ENCODE assay signal across 8 cellular contexts in the genomic region with DNA sequence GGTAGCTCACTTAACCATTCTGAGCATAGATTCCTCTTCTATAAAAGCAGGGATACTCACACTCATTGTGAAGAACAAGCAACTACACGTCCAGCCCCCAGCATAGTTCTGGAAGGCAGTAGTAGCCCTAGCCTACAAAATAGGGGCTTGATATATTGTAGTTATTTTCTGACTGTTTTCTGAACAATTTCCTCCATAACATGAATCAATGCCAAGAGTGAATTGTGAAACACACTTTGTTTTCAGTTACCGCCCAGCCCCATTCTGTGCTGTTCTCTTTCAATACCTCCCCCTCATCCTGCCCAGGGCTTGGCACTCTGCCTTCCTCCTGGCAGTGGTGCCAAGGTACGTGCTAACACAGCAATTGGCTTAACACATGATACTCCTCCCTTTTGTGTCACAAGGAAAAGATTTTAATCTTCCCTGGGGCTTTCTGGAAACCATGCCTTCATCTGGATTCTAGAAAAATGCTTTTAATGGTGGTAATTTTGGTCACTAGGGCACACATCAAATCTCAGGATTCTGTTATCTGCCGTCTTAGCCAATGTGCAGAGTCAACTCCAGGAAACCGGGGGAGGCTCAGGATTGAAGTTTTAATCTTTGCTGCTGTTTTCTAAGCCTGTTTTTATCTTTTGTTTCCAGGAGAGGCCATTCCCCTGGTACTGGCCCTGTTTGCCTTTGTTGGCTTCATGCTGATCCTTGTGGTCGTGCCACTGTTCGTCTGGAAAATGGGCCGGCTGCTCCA. TPM values are rescaled to one million over a fixed set of nuclear protein-coding genes. Genes with fewer than 3 reads are reported as not detected.
DNase-seq lines count a peak whose midpoint lies in the region; ATAC-seq, FAIRE-seq and TF ChIP-seq lines count a peak whose summit lies in the region.

No MANE protein-coding gene starts in this region.

- ATAC-seq in GM21526 (IDR thresholded peaks at IDR 0.05; ENCODE audit: low FRiP score, unreplicated experiment) = no peak
- no peak for ATAC-seq in HG03469 (IDR thresholded peaks at IDR 0.05; ENCODE audit: unreplicated experiment)
- ATAC-seq in GM18907 (IDR thresholded peaks at IDR 0.05; ENCODE audit: unreplicated experiment) = no peak

- peak overlapping the region; percentile 63 for H3K27ac Mint-ChIP-seq in Calu3 (ENCODE audit: unreplicated experiment)

- intact Hi-C loops in Calu3 (cut with micrococcal nuclease; ENCODE audit: unreplicated experiment) = loop anchor here (5.0 kb wide), 3 partner anchors 38 to 173 kb away; a partner anchor contains a TSS

- H3K27me3 Mint-ChIP-seq in Calu3 (ENCODE audit: unreplicated experiment) = no peaks in the 10 kb centered on the region

- H3K4me3 Mint-ChIP-seq in Calu3 (ENCODE audit: low read depth, unreplicated experiment) = no peak overlapping the region

- H3K9me3 Mint-ChIP-seq in Calu3 (ENCODE audit: low read depth, unreplicated experiment) = no peaks in the 10 kb centered on the region

- peak; percentile 46 for FAIRE-seq in endometrium (lab: Jason Lieb, UNC)

- H3K4me1 Mint-ChIP-seq in Calu3 (ENCODE audit: low read depth, unreplicated experiment) = peaks cover 21% of the 10 kb centered on the region

- DNase-seq in Calu3 (peak; percentile 93), NCI-H226 (peak; percentile 94), nucleus accumbens (lab: John Stamatoyannopoulos, UW) (peak in 42 of 56 donors; percentile 2 to 63 (median 18)), KG1 (lab: John Stamatoyannopoulos, UW) (no peak)

- no peak for TF ChIP-seq CTCF in Calu3 (IDR thresholded peaks at IDR 0.05; ENCODE audit: unreplicated experiment)

- no TSS peak for BruUV-seq in Calu3 (replicated peaks; lab: Mats Ljungman, UMichigan)

- H3K36me3 Mint-ChIP-seq in Calu3 (ENCODE audit: insufficient read depth, unreplicated experiment) = peaks cover 9% of the 10 kb centered on the region

- CTCF ChIA-PET in Calu3 (lab: Charles Lee) = interaction anchor here (0.7 kb wide), 1 partner anchor 132 kb away, joined by 3 read pairs; no protein-coding TSS in a partner anchor

RNA-seq across cellular contexts. Expression of a gene that starts 37.2 kb away (rescaled TPM):
- total RNA-seq in Calu3 (2022) = 8.5 and 12.0 TPM in 2 replicates
